9 cellular contexts compared by ENCODE assay signal in the genomic region with DNA sequence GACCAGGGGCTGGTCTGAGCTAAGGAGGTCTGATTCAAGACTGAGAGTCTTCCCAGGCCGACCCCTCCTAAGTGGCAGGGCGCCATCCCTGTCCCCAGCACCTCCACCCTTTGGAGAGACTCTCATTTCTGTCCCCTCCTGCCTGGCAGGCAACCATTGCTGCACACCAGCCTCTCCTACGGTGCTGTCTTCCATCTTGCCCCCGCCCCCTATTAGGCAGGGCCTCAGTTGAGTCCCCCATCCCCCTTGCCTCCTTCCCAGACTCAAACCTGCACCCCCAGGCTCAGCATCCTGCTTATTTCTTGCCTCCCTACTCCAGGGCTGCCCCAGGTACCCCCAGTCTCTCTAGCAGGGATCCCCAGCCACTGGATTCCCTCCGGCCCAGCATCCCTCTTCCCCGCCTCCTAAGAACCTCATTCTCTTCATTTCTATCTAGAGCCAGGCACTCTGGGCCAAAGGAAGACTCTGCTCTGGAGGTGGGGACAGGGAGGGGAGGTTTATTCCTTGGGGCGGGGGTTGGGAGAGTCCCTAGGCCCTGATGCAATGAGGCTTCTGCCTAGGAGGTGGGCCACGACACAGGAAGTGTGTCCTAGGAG. TPM values are rescaled to one million over a fixed set of nuclear protein-coding genes. Genes with fewer than 3 reads are reported as not detected.
DNase-seq lines count a peak whose midpoint lies in the region; ATAC-seq lines count a peak whose summit lies in the region.
"Had no signal": no experiment of that assay in that cellular context is flagged by ENCODE, and none has a peak within 500 bp of the region (broad histone marks: within the 10 kb centered on the region; RNA-seq: fewer than 3 reads in every experiment).

No MANE protein-coding gene starts in this region.

- H3K4me1 ChIP-seq in neuronal stem cell (ENCODE audit: control insufficient read depth in 2 of 2, insufficient read depth in 1 of 2, low read depth in 1 of 2, low read length in 2 of 2) = peaks cover 33 to 37% of the 10 kb centered on the region in 2 donors

- peak overlapping the region; percentile 97 for H2BK12ac ChIP-seq in neuronal stem cell (ENCODE audit: low read length)

- no peak overlapping the region for H4K8ac ChIP-seq in neuronal stem cell (ENCODE audit: low read depth, low read length)

- peaks cover 15 to 16% of the 10 kb centered on the region in 2 donors for H3K36me3 ChIP-seq in neuronal stem cell (replicated peaks in 1 of 2; ENCODE audit: control insufficient read depth in 2 of 2, insufficient read depth in 2 of 2, low read length in 2 of 2)

- peak overlapping the region; percentile 24 to 66 for H3K4me3 ChIP-seq in neuronal stem cell (ENCODE audit: low read length in 2 of 2)

- H2BK15ac ChIP-seq in neuronal stem cell (ENCODE audit: low read length) = peak overlapping the region; percentile 84

- peak overlapping the region; percentile 93 for H3K9ac ChIP-seq in neuronal stem cell (ENCODE audit: low read depth, low read length, poor library complexity)

- DNase-seq in COLO668 (lab: John Stamatoyannopoulos, UW; ENCODE audit: unreplicated experiment) (peak; percentile 66), NCI-H2171 (lab: John Stamatoyannopoulos, UW) (peak; percentile 80), ecto neural progenitor cell (ENCODE audit: low spot score) (peak; percentile 67), neuronal stem cell (ENCODE audit: low spot score) (no peak), NCI-H2081 (lab: John Stamatoyannopoulos, UW) (no peak), HK-2 (ENCODE audit: unreplicated experiment) (no peak)
- DNase-seq: SW 1271 had no signal

- H3K18ac ChIP-seq in neuronal stem cell (ENCODE audit: low read length) = peak overlapping the region; percentile 100

- peak overlapping the region; percentile 97 for H4K91ac ChIP-seq in neuronal stem cell (ENCODE audit: low read depth, low read length, poor library complexity)

- peak overlapping the region; percentile 99 for H2BK5ac ChIP-seq in neuronal stem cell (ENCODE audit: low read length)

- H3K79me1 ChIP-seq in neuronal stem cell (ENCODE audit: low read depth, low read length) = peaks cover 19% of the 10 kb centered on the region

- no peak for ATAC-seq in HG03097 (IDR thresholded peaks at IDR 0.05; ENCODE audit: low FRiP score, unreplicated experiment)
- ATAC-seq in HG03460 (IDR thresholded peaks at IDR 0.05; ENCODE audit: unreplicated experiment) = no peak

- WGBS in neuronal stem cell (ENCODE audit: extremely low coverage in 2 of 2, insufficient read length in 2 of 2, insufficient replicate concordance in 1 of 2), 2 donors = no CpG with 5 or more reads among the region's 8 CpGs

- peak overlapping the region; percentile 50 for H2AK5ac ChIP-seq in neuronal stem cell (ENCODE audit: low read depth, low read length)

- peak overlapping the region; percentile 98 for H2BK120ac ChIP-seq in neuronal stem cell (ENCODE audit: low read depth, low read length)

- H3K9me3 ChIP-seq in neuronal stem cell (replicated peaks in 1 of 2; ENCODE audit: control insufficient read depth in 2 of 2, insufficient read depth in 1 of 2, low read depth in 1 of 2, low read length in 2 of 2) = peaks cover 0 to 5% of the 10 kb centered on the region in 2 donors

- peak overlapping the region; percentile 90 for H3K4ac ChIP-seq in neuronal stem cell (ENCODE audit: low read length)

- H3K27me3 ChIP-seq in neuronal stem cell (ENCODE audit: control insufficient read depth in 3 of 3, insufficient read depth in 3 of 3, low read depth in 1 of 3, low read length in 3 of 3) = no peaks in the 10 kb centered on the region

- peak overlapping the region; percentile 69 for H3K4me2 ChIP-seq in neuronal stem cell (ENCODE audit: insufficient read depth, low read length, poor library complexity, severe bottlenecking)

- H2AFZ ChIP-seq in neuronal stem cell (ENCODE audit: low read length) = peak overlapping the region; percentile 81

- H3K27ac ChIP-seq in neuronal stem cell (replicated peaks; ENCODE audit: low read length) = peak overlapping the region; percentile 91

- H3K23ac ChIP-seq in neuronal stem cell (ENCODE audit: low read depth, low read length, poor library complexity) = peak overlapping the region; percentile 87

- peak overlapping the region; percentile 78 for H3K14ac ChIP-seq in neuronal stem cell (ENCODE audit: low read length)

RNA-seq across cellular contexts. Expression of gene RCOR2, which starts 1.7 kb away (rescaled TPM):
- polyA plus RNA-seq in neuronal stem cell (2013, experiment 1 of 2) = 74.6 TPM
- 74.3 TPM for polyA plus RNA-seq in neuronal stem cell (2013, experiment 2 of 2)

RNA-seq across cellular contexts. Expression of gene NAA40, which starts 20.1 kb away (rescaled TPM):
- 15.2 TPM for polyA plus RNA-seq in neuronal stem cell (2013, experiment 1 of 2)
- 15.8 TPM for polyA plus RNA-seq in neuronal stem cell (2013, experiment 2 of 2)

RNA-seq across cellular contexts. Expression of gene COX8A, which starts 55.7 kb away (rescaled TPM):
- polyA plus RNA-seq in neuronal stem cell (2013, experiment 1 of 2) = 465 TPM
- 460 TPM for polyA plus RNA-seq in neuronal stem cell (2013, experiment 2 of 2)

Comparison
In these comparisons a context has a peak if more than half of its experiments do, and no peak if none do; other contexts are left out.
1. DNase-seq: peak in COLO668 (single experiment), NCI-H2171 (single experiment) and ecto neural progenitor cell (single experiment); none in neuronal stem cell (single experiment), NCI-H2081 (0 of 2) and HK-2 (single experiment).